In the genomic region with DNA sequence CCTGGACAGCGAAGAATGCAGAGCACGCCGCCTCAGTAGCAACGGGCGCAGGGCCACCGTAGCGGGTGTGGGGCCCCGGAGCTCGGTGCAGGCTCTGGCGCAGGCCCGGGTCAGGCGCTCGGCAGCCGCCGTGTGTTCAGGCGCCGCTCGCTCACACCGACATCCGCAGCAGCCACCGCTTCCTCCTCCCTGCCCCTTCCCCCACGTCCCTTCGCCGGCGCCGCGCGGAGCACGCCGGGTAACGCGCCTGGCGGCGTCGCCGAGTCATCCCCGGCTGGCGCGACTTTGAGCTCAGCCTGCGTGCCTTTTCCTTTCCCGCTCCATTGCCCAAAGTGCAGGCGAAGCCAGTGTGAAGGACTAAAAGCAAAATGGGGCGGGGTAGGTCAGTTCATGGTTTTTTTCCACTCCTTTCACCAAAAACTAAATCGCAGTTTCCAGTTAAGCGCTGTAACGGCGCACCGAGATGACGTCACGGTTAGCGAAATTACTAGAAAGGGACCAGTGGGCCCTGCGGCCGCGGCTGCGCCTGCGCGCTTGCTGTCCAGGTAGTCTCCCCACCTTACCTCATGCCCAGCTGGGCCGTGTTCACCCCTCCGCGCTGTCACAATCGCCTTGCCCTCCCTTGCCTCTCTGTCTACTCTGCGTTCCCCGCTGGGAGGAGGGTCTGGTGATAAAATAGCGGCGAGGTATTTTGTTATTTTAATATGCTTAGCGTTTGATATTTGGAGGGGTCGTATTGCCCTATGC, we compare ENCODE assay signal across 1 cellular context.
TF ChIP-seq lines count a peak whose summit lies in the region.

UBQLN1 (minus strand) TSS at position 191 of the 747 bp plus-strand sequence. CDS start 279 bp downstream, outside the sequence.

TF ChIP-seq in HepG2, 621 proteins besides CTCF, POLR2A, EP300 and RAD21 (continued from another document and continues in another):
- TF ChIP-seq PTBP1 (IDR thresholded peaks at IDR 0.05; ENCODE audit: low read depth, low read length, poor library complexity, severe bottlenecking) = peak; percentile 70
- TF ChIP-seq PRDM4 (CRISPR knock-in tag; IDR thresholded peaks at IDR 0.05; ENCODE audit: borderline replicate concordance) = no peak
- TF ChIP-seq ZNF777 (CRISPR knock-in tag; IDR thresholded peaks at IDR 0.05) = peak; percentile 26; the same call in 1 of the 2 replicates
- no peak for TF ChIP-seq ZNF431 (CRISPR knock-in tag; IDR thresholded peaks at IDR 0.05; ENCODE audit: borderline replicate concordance, low read depth)
- 0 out of 2 replicates have a peak, but pooled peaks have one; percentile 34 for TF ChIP-seq GATA4 (IDR thresholded peaks at IDR 0.05; ENCODE audit: borderline replicate concordance, low read depth)
- TF ChIP-seq KDM3A (CRISPR knock-in tag; IDR thresholded peaks at IDR 0.05; ENCODE audit: low read depth) = peak; percentile 80
- no peak for TF ChIP-seq ARID3A (IDR thresholded peaks at IDR 0.05; ENCODE audit: low read depth, low read length)
- TF ChIP-seq CCDC6 (CRISPR knock-in tag; IDR thresholded peaks at IDR 0.05) = peak; percentile 62
- TF ChIP-seq SATB2 (CRISPR knock-in tag; IDR thresholded peaks at IDR 0.05) = no peak; the same call in 1 of the 2 replicates
- TF ChIP-seq TCF7 (IDR thresholded peaks at IDR 0.05; ENCODE audit: low read depth) = no peak
- TF ChIP-seq ZNF614 (CRISPR knock-in tag; IDR thresholded peaks at IDR 0.05; ENCODE audit: borderline replicate concordance) = no peak
- TF ChIP-seq PHB2 (IDR thresholded peaks at IDR 0.05; ENCODE audit: partially characterized antibody) = no peak
- peak; percentile 72 for TF ChIP-seq ZSCAN9 (CRISPR knock-in tag; IDR thresholded peaks at IDR 0.05; ENCODE audit: borderline replicate concordance)
- TF ChIP-seq FOXC1 (CRISPR knock-in tag; IDR thresholded peaks at IDR 0.05; ENCODE audit: borderline replicate concordance) = peak; percentile 53; the same call in 1 of the 2 replicates
- TF ChIP-seq, protein P1, sequence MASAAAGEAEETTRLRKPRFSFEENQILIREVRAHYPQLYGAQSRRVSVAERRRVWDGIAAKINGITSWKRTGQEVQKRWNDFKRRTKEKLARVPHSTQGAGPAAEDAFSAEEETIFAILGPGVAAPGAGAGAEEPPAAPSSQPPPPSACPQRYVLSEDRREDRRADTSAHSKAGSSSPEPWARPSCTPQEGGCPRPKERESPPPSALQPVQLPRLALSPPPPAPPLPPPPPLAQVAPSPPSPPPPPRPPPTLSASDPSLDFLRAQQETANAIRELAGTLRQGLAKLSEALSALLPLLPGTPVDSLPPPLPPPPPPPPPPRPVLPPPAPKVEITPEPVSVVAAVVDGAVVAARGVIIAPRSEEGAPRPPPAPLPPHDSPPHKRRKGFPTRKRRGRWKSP (CRISPR knock-in tag; IDR thresholded peaks at IDR 0.05) = peak; percentile 84
- no peak for TF ChIP-seq ADNP (CRISPR knock-in tag; IDR thresholded peaks at IDR 0.05)
- peak; percentile 96 for TF ChIP-seq HOXA3 (CRISPR knock-in tag; IDR thresholded peaks at IDR 0.05)
- TF ChIP-seq TFAP4 (IDR thresholded peaks at IDR 0.05; ENCODE audit: borderline replicate concordance, low read depth) = peak; percentile 88
- no peak for TF ChIP-seq MATR3 (CRISPR knock-in tag; IDR thresholded peaks at IDR 0.05)
- peak; percentile 43; the same call in 1 of the 2 replicates for TF ChIP-seq SUZ12 (IDR thresholded peaks at IDR 0.05; ENCODE audit: low read depth, low read length)
- peak; percentile 88 for TF ChIP-seq GFI1 (CRISPR knock-in tag; IDR thresholded peaks at IDR 0.05; ENCODE audit: borderline replicate concordance)
- TF ChIP-seq SAP130 (CRISPR knock-in tag; IDR thresholded peaks at IDR 0.05; ENCODE audit: low read depth) = peak; percentile 85
- TF ChIP-seq, protein P2, sequence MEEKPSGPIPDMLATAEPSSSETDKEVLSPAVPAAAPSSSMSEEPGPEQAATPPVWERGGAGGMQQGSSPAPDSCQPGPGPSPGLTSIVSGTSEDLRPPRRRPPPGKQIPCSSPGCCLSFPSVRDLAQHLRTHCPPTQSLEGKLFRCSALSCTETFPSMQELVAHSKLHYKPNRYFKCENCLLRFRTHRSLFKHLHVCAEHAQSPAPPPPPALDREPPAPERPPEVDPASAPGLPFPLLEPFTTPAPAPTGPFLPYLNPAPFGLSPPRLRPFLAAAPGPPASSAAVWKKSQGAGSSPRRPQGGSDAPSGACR (CRISPR knock-in tag; IDR thresholded peaks at IDR 0.05) = peak; percentile 76; the same call in 1 of the 2 replicates
- TF ChIP-seq ZNF569 (CRISPR knock-in tag; IDR thresholded peaks at IDR 0.05; ENCODE audit: borderline replicate concordance) = 0 out of 2 replicates have a peak, but pooled peaks have one; percentile 40
- TF ChIP-seq ZNF556 (CRISPR knock-in tag; IDR thresholded peaks at IDR 0.05; ENCODE audit: borderline replicate concordance) = no peak
- peak; percentile 93; the same call in 1 of the 2 replicates for TF ChIP-seq ZNF598 (CRISPR knock-in tag; IDR thresholded peaks at IDR 0.05; ENCODE audit: borderline replicate concordance)
- peak; percentile 36; the same call in 1 of the 2 replicates for TF ChIP-seq MED1 (CRISPR knock-in tag; IDR thresholded peaks at IDR 0.05)
- no peak for TF ChIP-seq ZNF446 (CRISPR knock-in tag; IDR thresholded peaks at IDR 0.05)
- no peak; the same call in 1 of the 2 replicates for TF ChIP-seq NFKBIZ (CRISPR knock-in tag; IDR thresholded peaks at IDR 0.05)
- TF ChIP-seq, protein P3, sequence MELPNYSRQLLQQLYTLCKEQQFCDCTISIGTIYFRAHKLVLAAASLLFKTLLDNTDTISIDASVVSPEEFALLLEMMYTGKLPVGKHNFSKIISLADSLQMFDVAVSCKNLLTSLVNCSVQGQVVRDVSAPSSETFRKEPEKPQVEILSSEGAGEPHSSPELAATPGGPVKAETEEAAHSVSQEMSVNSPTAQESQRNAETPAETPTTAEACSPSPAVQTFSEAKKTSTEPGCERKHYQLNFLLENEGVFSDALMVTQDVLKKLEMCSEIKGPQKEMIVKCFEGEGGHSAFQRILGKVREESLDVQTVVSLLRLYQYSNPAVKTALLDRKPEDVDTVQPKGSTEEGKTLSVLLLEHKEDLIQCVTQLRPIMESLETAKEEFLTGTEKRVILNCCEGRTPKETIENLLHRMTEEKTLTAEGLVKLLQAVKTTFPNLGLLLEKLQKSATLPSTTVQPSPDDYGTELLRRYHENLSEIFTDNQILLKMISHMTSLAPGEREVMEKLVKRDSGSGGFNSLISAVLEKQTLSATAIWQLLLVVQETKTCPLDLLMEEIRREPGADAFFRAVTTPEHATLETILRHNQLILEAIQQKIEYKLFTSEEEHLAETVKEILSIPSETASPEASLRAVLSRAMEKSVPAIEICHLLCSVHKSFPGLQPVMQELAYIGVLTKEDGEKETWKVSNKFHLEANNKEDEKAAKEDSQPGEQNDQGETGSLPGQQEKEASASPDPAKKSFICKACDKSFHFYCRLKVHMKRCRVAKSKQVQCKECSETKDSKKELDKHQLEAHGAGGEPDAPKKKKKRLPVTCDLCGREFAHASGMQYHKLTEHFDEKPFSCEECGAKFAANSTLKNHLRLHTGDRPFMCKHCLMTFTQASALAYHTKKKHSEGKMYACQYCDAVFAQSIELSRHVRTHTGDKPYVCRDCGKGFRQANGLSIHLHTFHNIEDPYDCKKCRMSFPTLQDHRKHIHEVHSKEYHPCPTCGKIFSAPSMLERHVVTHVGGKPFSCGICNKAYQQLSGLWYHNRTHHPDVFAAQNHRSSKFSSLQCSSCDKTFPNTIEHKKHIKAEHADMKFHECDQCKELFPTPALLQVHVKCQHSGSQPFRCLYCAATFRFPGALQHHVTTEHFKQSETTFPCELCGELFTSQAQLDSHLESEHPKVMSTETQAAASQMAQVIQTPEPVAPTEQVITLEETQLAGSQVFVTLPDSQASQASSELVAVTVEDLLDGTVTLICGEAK (IDR thresholded peaks at IDR 0.05) = no peak
- TF ChIP-seq, protein P3 (CRISPR knock-in tag; IDR thresholded peaks at IDR 0.05) = peak; percentile 70
- TF ChIP-seq, protein P4, sequence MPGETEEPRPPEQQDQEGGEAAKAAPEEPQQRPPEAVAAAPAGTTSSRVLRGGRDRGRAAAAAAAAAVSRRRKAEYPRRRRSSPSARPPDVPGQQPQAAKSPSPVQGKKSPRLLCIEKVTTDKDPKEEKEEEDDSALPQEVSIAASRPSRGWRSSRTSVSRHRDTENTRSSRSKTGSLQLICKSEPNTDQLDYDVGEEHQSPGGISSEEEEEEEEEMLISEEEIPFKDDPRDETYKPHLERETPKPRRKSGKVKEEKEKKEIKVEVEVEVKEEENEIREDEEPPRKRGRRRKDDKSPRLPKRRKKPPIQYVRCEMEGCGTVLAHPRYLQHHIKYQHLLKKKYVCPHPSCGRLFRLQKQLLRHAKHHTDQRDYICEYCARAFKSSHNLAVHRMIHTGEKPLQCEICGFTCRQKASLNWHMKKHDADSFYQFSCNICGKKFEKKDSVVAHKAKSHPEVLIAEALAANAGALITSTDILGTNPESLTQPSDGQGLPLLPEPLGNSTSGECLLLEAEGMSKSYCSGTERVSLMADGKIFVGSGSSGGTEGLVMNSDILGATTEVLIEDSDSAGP (CRISPR knock-in tag; IDR thresholded peaks at IDR 0.05; ENCODE audit: borderline replicate concordance) = peak; percentile 94
- TF ChIP-seq ZNF672 (CRISPR knock-in tag; IDR thresholded peaks at IDR 0.05) = no peak
- no peak for TF ChIP-seq FOXA1 (IDR thresholded peaks at IDR 0.05)
- 0 out of 2 replicates have a peak, but pooled peaks have one; percentile 31 for TF ChIP-seq FOXA1 (CRISPR knock-in tag; IDR thresholded peaks at IDR 0.05)
- peak; percentile 77 for TF ChIP-seq MAFG (CRISPR knock-in tag; IDR thresholded peaks at IDR 0.05)
- TF ChIP-seq ZNF124 (CRISPR knock-in tag; IDR thresholded peaks at IDR 0.05) = no peak
- peak; percentile 35 for TF ChIP-seq HNRNPLL (IDR thresholded peaks at IDR 0.05; ENCODE audit: low read depth, low read length, poor library complexity, severe bottlenecking)
- TF ChIP-seq TEAD3 (CRISPR knock-in tag; optimal IDR thresholded peaks at IDR 0.05; ENCODE audit: borderline replicate concordance) = peak; percentile 52
- no peak; the same call in 1 of the 2 replicates for TF ChIP-seq CEBPG (CRISPR knock-in tag; IDR thresholded peaks at IDR 0.05)
